In the genomic region with DNA sequence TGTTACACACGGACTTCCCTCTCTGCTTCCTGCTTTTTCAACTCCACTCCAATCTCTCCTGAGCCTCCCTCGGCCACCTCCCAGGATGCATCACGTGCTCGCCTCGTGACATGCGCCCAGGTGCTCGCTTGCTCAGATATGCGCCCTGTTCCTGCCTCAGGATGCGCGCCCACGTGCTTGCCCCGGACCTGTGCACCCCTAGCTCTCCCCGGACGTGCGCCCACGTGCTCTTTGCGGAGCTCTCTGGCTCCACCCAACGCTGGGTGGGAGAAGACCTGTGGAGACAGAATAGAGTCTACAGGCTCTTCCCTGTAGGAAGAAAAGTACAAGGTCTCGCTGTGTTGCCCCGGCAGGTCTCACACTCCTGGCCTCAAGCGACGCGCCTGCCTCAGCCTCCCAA, we compare ENCODE assay signal across 1 cellular context.
TF ChIP-seq lines count a peak whose summit lies in the region.

No MANE protein-coding gene starts in this region.

TF ChIP-seq in K562, 482 proteins besides CTCF, POLR2A, EP300 and RAD21 (continued from another document and continues in another):
- TF ChIP-seq, protein P1, sequence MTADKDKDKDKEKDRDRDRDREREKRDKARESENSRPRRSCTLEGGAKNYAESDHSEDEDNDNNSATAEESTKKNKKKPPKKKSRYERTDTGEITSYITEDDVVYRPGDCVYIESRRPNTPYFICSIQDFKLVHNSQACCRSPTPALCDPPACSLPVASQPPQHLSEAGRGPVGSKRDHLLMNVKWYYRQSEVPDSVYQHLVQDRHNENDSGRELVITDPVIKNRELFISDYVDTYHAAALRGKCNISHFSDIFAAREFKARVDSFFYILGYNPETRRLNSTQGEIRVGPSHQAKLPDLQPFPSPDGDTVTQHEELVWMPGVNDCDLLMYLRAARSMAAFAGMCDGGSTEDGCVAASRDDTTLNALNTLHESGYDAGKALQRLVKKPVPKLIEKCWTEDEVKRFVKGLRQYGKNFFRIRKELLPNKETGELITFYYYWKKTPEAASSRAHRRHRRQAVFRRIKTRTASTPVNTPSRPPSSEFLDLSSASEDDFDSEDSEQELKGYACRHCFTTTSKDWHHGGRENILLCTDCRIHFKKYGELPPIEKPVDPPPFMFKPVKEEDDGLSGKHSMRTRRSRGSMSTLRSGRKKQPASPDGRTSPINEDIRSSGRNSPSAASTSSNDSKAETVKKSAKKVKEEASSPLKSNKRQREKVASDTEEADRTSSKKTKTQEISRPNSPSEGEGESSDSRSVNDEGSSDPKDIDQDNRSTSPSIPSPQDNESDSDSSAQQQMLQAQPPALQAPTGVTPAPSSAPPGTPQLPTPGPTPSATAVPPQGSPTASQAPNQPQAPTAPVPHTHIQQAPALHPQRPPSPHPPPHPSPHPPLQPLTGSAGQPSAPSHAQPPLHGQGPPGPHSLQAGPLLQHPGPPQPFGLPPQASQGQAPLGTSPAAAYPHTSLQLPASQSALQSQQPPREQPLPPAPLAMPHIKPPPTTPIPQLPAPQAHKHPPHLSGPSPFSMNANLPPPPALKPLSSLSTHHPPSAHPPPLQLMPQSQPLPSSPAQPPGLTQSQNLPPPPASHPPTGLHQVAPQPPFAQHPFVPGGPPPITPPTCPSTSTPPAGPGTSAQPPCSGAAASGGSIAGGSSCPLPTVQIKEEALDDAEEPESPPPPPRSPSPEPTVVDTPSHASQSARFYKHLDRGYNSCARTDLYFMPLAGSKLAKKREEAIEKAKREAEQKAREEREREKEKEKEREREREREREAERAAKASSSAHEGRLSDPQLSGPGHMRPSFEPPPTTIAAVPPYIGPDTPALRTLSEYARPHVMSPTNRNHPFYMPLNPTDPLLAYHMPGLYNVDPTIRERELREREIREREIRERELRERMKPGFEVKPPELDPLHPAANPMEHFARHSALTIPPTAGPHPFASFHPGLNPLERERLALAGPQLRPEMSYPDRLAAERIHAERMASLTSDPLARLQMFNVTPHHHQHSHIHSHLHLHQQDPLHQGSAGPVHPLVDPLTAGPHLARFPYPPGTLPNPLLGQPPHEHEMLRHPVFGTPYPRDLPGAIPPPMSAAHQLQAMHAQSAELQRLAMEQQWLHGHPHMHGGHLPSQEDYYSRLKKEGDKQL (CRISPR knock-in tag; IDR thresholded peaks at IDR 0.05; ENCODE audit: borderline replicate concordance): 0 out of 2 replicates have a peak, but pooled peaks have one; percentile 50
- TF ChIP-seq TCFL5 (CRISPR knock-in tag; conservative IDR thresholded peaks at IDR 0.05) (no peak), CXXC5 (CRISPR knock-in tag; IDR thresholded peaks at IDR 0.05) (peak; percentile 68), ETV1 (tag; conservative IDR thresholded peaks at IDR 0.05; ENCODE audit: low read depth) (peak; percentile 28; the same call in 1 of the 2 replicates), EP400 (IDR thresholded peaks at IDR 0.05) (peak; percentile 56; the same call in 1 of the 2 replicates), RAD51 (IDR thresholded peaks at IDR 0.05; ENCODE audit: borderline replicate concordance, low read depth) (peak; percentile 70), MYC (IDR thresholded peaks at IDR 0.05; ENCODE audit: low read depth, low read length) (peak; percentile 95), MYC (CRISPR knock-in tag; IDR thresholded peaks at IDR 0.05; ENCODE audit: borderline replicate concordance, low read depth) (no peak), ARID4B (CRISPR knock-in tag; IDR thresholded peaks at IDR 0.05) (peak; percentile 35; the same call in 1 of the 2 replicates), MAZ (CRISPR knock-in tag; conservative IDR thresholded peaks at IDR 0.05 in 1 of 2, IDR thresholded peaks at IDR 0.05 in 1 of 2) (0 out of 4 replicates have a peak, but pooled peaks of 1 of the 2 experiments have one; percentile 44), SIX5 (IDR thresholded peaks at IDR 0.05; ENCODE audit: borderline replicate concordance in 1 of 2, insufficient read depth in 1 of 2, low read depth in 1 of 2, low read length in 2 of 2) (no peak), JUN (IDR thresholded peaks at IDR 0.05; ENCODE audit: borderline replicate concordance, low read depth, low read length) (0 out of 2 replicates have a peak, but pooled peaks have one; percentile 19), JUN (CRISPR knock-in tag; IDR thresholded peaks at IDR 0.05; ENCODE audit: borderline replicate concordance) (no peak; the same call in 1 of the 2 replicates), TEAD4 (IDR thresholded peaks at IDR 0.05; ENCODE audit: low read length) (no peak), TEAD4 (CRISPR knock-in tag; IDR thresholded peaks at IDR 0.05; ENCODE audit: borderline replicate concordance) (peak; percentile 55; the same call in 1 of the 2 replicates), TEAD1 (CRISPR knock-in tag; IDR thresholded peaks at IDR 0.05) (0 out of 4 replicates have a peak, but pooled peaks of 1 of the 2 experiments have one; percentile 52), BHLHE40 (IDR thresholded peaks at IDR 0.05; ENCODE audit: low read length) (peak; percentile 70)
- TF ChIP-seq, protein P2, sequence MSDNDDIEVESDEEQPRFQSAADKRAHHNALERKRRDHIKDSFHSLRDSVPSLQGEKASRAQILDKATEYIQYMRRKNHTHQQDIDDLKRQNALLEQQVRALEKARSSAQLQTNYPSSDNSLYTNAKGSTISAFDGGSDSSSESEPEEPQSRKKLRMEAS (CRISPR knock-in tag; IDR thresholded peaks at IDR 0.05): peak; percentile 99
- TF ChIP-seq, protein P3, sequence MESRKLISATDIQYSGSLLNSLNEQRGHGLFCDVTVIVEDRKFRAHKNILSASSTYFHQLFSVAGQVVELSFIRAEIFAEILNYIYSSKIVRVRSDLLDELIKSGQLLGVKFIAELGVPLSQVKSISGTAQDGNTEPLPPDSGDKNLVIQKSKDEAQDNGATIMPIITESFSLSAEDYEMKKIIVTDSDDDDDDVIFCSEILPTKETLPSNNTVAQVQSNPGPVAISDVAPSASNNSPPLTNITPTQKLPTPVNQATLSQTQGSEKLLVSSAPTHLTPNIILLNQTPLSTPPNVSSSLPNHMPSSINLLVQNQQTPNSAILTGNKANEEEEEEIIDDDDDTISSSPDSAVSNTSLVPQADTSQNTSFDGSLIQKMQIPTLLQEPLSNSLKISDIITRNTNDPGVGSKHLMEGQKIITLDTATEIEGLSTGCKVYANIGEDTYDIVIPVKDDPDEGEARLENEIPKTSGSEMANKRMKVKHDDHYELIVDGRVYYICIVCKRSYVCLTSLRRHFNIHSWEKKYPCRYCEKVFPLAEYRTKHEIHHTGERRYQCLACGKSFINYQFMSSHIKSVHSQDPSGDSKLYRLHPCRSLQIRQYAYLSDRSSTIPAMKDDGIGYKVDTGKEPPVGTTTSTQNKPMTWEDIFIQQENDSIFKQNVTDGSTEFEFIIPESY (CRISPR knock-in tag; IDR thresholded peaks at IDR 0.05): peak; percentile 51; the same call in 1 of the 2 replicates
- TF ChIP-seq, protein P4, sequence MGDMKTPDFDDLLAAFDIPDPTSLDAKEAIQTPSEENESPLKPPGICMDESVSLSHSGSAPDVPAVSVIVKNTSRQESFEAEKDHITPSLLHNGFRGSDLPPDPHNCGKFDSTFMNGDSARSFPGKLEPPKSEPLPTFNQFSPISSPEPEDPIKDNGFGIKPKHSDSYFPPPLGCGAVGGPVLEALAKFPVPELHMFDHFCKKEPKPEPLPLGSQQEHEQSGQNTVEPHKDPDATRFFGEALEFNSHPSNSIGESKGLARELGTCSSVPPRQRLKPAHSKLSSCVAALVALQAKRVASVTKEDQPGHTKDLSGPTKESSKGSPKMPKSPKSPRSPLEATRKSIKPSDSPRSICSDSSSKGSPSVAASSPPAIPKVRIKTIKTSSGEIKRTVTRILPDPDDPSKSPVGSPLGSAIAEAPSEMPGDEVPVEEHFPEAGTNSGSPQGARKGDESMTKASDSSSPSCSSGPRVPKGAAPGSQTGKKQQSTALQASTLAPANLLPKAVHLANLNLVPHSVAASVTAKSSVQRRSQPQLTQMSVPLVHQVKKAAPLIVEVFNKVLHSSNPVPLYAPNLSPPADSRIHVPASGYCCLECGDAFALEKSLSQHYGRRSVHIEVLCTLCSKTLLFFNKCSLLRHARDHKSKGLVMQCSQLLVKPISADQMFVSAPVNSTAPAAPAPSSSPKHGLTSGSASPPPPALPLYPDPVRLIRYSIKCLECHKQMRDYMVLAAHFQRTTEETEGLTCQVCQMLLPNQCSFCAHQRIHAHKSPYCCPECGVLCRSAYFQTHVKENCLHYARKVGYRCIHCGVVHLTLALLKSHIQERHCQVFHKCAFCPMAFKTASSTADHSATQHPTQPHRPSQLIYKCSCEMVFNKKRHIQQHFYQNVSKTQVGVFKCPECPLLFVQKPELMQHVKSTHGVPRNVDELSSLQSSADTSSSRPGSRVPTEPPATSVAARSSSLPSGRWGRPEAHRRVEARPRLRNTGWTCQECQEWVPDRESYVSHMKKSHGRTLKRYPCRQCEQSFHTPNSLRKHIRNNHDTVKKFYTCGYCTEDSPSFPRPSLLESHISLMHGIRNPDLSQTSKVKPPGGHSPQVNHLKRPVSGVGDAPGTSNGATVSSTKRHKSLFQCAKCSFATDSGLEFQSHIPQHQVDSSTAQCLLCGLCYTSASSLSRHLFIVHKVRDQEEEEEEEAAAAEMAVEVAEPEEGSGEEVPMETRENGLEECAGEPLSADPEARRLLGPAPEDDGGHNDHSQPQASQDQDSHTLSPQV (IDR thresholded peaks at IDR 0.05): 0 out of 2 replicates have a peak, but pooled peaks have one; percentile 35
